In genomic region chr9:126338945-126339344, GRCh38 we compare ENCODE assay signal across 1 cellular context.
TF ChIP-seq lines count a peak whose summit lies in the region.

No MANE protein-coding gene starts in this region.

TF ChIP-seq in IMR-90, 13 proteins besides CTCF, POLR2A, EP300 and RAD21 (continued from another document):
- TF ChIP-seq FOS (IDR thresholded peaks at IDR 0.05; ENCODE audit: low read depth, low read length) = no peak
- TF ChIP-seq MAZ (IDR thresholded peaks at IDR 0.05; ENCODE audit: borderline replicate concordance, low read depth, low read length) = no peak
- TF ChIP-seq MXI1 (IDR thresholded peaks at IDR 0.05; ENCODE audit: borderline replicate concordance, low read depth, low read length) = no peak
- no peak for TF ChIP-seq CEBPB (IDR thresholded peaks at IDR 0.05; ENCODE audit: low read depth, low read length)
- TF ChIP-seq RFX5 (IDR thresholded peaks at IDR 0.05; ENCODE audit: low read depth, low read length) = no peak
- no peak for TF ChIP-seq BHLHE40 (IDR thresholded peaks at IDR 0.05; ENCODE audit: low read depth, low read length)
- TF ChIP-seq, protein P1, sequence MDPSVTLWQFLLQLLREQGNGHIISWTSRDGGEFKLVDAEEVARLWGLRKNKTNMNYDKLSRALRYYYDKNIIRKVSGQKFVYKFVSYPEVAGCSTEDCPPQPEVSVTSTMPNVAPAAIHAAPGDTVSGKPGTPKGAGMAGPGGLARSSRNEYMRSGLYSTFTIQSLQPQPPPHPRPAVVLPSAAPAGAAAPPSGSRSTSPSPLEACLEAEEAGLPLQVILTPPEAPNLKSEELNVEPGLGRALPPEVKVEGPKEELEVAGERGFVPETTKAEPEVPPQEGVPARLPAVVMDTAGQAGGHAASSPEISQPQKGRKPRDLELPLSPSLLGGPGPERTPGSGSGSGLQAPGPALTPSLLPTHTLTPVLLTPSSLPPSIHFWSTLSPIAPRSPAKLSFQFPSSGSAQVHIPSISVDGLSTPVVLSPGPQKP (IDR thresholded peaks at IDR 0.05; ENCODE audit: borderline replicate concordance, low read depth, low read length) = no peak
- TF ChIP-seq, protein P2, sequence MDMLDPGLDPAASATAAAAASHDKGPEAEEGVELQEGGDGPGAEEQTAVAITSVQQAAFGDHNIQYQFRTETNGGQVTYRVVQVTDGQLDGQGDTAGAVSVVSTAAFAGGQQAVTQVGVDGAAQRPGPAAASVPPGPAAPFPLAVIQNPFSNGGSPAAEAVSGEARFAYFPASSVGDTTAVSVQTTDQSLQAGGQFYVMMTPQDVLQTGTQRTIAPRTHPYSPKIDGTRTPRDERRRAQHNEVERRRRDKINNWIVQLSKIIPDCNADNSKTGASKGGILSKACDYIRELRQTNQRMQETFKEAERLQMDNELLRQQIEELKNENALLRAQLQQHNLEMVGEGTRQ (IDR thresholded peaks at IDR 0.05; ENCODE audit: low read depth, low read length) = no peak
- TF ChIP-seq NFE2L2 (IDR thresholded peaks at IDR 0.05; ENCODE audit: low read depth, low read length) = no peak
- TF ChIP-seq MAFK (IDR thresholded peaks at IDR 0.05; ENCODE audit: low read depth, low read length) = no peak
- no peak for TF ChIP-seq CHD1 (IDR thresholded peaks at IDR 0.05; ENCODE audit: low read depth, low read length)
TF ChIP-seq in IMR-90: peak in this region for 0.
